Comparison of ENCODE assay signal across 15 cellular contexts in the genomic region with DNA sequence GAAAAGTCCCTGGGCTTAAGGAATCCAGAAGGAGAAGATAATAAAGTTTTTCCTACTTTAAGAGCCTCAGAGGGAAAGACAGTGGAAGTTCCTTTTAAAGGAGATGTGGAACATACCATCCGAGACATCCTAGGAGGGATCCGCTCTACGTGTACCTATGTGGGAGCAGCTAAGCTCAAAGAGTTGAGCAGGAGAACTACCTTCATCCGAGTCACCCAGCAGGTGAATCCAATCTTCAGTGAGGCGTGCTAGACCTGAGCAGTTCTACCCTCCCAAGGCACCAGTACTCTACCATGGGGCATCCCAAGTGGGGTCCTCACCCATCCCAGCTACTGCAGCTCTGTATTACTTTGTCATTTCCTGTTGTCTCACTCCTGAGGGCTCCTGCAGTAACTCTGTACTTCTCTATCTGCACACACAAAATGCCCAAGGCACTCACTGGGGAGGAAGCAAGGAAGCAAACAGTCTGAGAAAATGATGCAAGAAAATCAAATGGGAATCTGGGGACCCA. TPM values are rescaled to one million over a fixed set of nuclear protein-coding genes. Genes with fewer than 3 reads are reported as not detected.
DNase-seq lines count a peak whose midpoint lies in the region; ATAC-seq and TF ChIP-seq lines count a peak whose summit lies in the region.
"Had no signal": no experiment of that assay in that cellular context is flagged by ENCODE, and none has a peak within 500 bp of the region (broad histone marks: within the 10 kb centered on the region; RNA-seq: fewer than 3 reads in every experiment).

No MANE protein-coding gene starts in this region.

- H3K4me3 Mint-ChIP-seq in activated CD4-positive, alpha-beta memory T cell treated with anti-CD3 and anti-CD28 coated beads for 36 hours: no peak overlapping the region
- H3K4me3 Mint-ChIP-seq in immature natural killer cell: no peak overlapping the region
- H3K4me3 Mint-ChIP-seq in stimulated activated naive CD8-positive, alpha-beta T cell treated with anti-CD3 and anti-CD28 coated beads, Interleukin-15, amount 100 ng/mL, for 72 hours: no peak overlapping the region

- no peak for TF ChIP-seq CTCF in mammary epithelial cell (conservative IDR thresholded peaks at IDR 0.05 in 1 of 2, IDR thresholded peaks at IDR 0.05 in 1 of 2; ENCODE audit: extremely low read depth in 1 of 2, insufficient read depth in 1 of 2, low read depth in 1 of 2, low read length in 2 of 2)
- TF ChIP-seq CTCF in breast epithelium (IDR thresholded peaks at IDR 0.05): no peak
- TF ChIP-seq CTCF in dorsolateral prefrontal cortex (IDR thresholded peaks at IDR 0.05 in 54 of 56, conservative IDR thresholded peaks at IDR 0.05 in 2 of 56; ENCODE audit: low read depth in 1 of 56, partially characterized antibody in 56 of 56): no peak

- H2AFZ ChIP-seq in mammary epithelial cell (ENCODE audit: low read depth, low read length): no peak overlapping the region

- peak overlapping the region; percentile 2 for H3K27ac ChIP-seq in mammary epithelial cell (ENCODE audit: insufficient read depth, low read depth, low read length)
- peak overlapping the region in 1 of 2 donors; percentile 16 for H3K27ac ChIP-seq in breast epithelium
- H3K27ac ChIP-seq in dorsolateral prefrontal cortex: no peak overlapping the region

- no peak for ATAC-seq in stimulated activated naive CD8-positive, alpha-beta T cell treated with anti-CD3 and anti-CD28 coated beads, Interleukin-15, amount 100 ng/mL, for 72 hours
- no peak for ATAC-seq in HG02759 (IDR thresholded peaks at IDR 0.05; ENCODE audit: unreplicated experiment)
- ATAC-seq: psoas muscle had no signal

- H3K9me3 ChIP-seq in mammary epithelial cell (replicated peaks; ENCODE audit: insufficient read depth, low read length) (no peaks in the 10 kb centered on the region), breast epithelium (no peaks in the 10 kb centered on the region)
- H3K9me3 ChIP-seq: psoas muscle had no signal

- H3K36me3 Mint-ChIP-seq in activated CD4-positive, alpha-beta memory T cell treated with anti-CD3 and anti-CD28 coated beads for 36 hours: peaks cover 58% of the 10 kb centered on the region
- peaks cover 0 to 40% (median 26%) of the 10 kb centered on the region in 3 donors for H3K36me3 Mint-ChIP-seq in immature natural killer cell

- dilution Hi-C loops in mammary epithelial cell (cut with HindIII; ENCODE audit: low sequenced_read_pairs): no loop called here

- H3K4me2 ChIP-seq in mammary epithelial cell (ENCODE audit: insufficient read depth, low read depth, low read length): peak overlapping the region; percentile 23

- in situ Hi-C loops in mammary epithelial cell (cut with MboI; ENCODE audit: low sequenced_read_pairs in 2 of 2): no loop called here

- peaks cover 22% of the 10 kb centered on the region for H3K36me3 ChIP-seq in mammary epithelial cell (ENCODE audit: insufficient read depth, low read length)
- H3K36me3 ChIP-seq in breast epithelium: no peaks in the 10 kb centered on the region

- intact Hi-C loops in mammary epithelial cell (cut with micrococcal nuclease): loop anchor here (1.0 kb wide), 1 partner anchor 14 kb away; no protein-coding TSS in a partner anchor
- intact Hi-C loops in breast epithelium (cut with DNase I; ENCODE audit: low total_unique reads): no loop called here
- intact Hi-C loops in activated CD4-positive, alpha-beta memory T cell treated with anti-CD3 and anti-CD28 coated beads for 36 hours (cut with micrococcal nuclease): no loop called here
- intact Hi-C loops in dorsolateral prefrontal cortex (cut with DNase I): loop anchor here in 1 of 2 donors (5.0 kb wide), 1 partner anchor 34 kb away; a partner anchor contains a TSS

- peaks cover 56% of the 10 kb centered on the region for H3K79me2 ChIP-seq in mammary epithelial cell (ENCODE audit: insufficient read depth, low read length)

- H3K27me3 ChIP-seq in mammary epithelial cell (ENCODE audit: insufficient read depth, low read length): no peaks in the 10 kb centered on the region
- no peaks in the 10 kb centered on the region for H3K27me3 ChIP-seq in breast epithelium
- no peaks in the 10 kb centered on the region for H3K27me3 ChIP-seq in dorsolateral prefrontal cortex

- H3K27me3 Mint-ChIP-seq in activated CD4-positive, alpha-beta memory T cell treated with anti-CD3 and anti-CD28 coated beads for 36 hours: no peaks in the 10 kb centered on the region
- H3K27me3 Mint-ChIP-seq in immature natural killer cell (ENCODE audit: low read depth in 3 of 3): peaks cover 6 to 26% (median 12%) of the 10 kb centered on the region in 3 donors
- H3K27me3 Mint-ChIP-seq in stimulated activated naive CD8-positive, alpha-beta T cell treated with anti-CD3 and anti-CD28 coated beads, Interleukin-15, amount 100 ng/mL, for 72 hours: no peaks in the 10 kb centered on the region

- CTCF ChIA-PET in mammary epithelial cell (lab: Charles Lee; ENCODE audit: low non-redundant PET): no interaction called here
- CTCF ChIA-PET in activated CD4-positive, alpha-beta memory T cell treated with anti-CD3 and anti-CD28 coated beads for 36 hours (lab: Charles Lee): interaction anchor here (1.1 to 8.0 kb wide), 5 partner anchors 23 to 193 kb away, joined by 3 to 37 read pairs (median 5); a partner anchor contains a TSS

- no TSS peak for BruUV-seq in mammary epithelial cell (replicated peaks; lab: Mats Ljungman, UMichigan)

- peaks cover 72% of the 10 kb centered on the region for H3K4me1 Mint-ChIP-seq in activated CD4-positive, alpha-beta memory T cell treated with anti-CD3 and anti-CD28 coated beads for 36 hours (ENCODE audit: low read depth)
- H3K4me1 Mint-ChIP-seq in immature natural killer cell: peaks cover 69 to 93% of the 10 kb centered on the region in 2 donors
- peaks cover 88% of the 10 kb centered on the region for H3K4me1 Mint-ChIP-seq in stimulated activated naive CD8-positive, alpha-beta T cell treated with anti-CD3 and anti-CD28 coated beads, Interleukin-15, amount 100 ng/mL, for 72 hours

- no peaks in the 10 kb centered on the region for H3K9me3 Mint-ChIP-seq in activated CD4-positive, alpha-beta memory T cell treated with anti-CD3 and anti-CD28 coated beads for 36 hours
- no peaks in the 10 kb centered on the region for H3K9me3 Mint-ChIP-seq in immature natural killer cell
- H3K9me3 Mint-ChIP-seq in stimulated activated naive CD8-positive, alpha-beta T cell treated with anti-CD3 and anti-CD28 coated beads, Interleukin-15, amount 100 ng/mL, for 72 hours: no peaks in the 10 kb centered on the region

- WGBS in mammary epithelial cell (ENCODE audit: low coverage, missing lambda C conversion rate): 97% methylated on average over 4 of the region's 5 CpGs

- POLR2A ChIA-PET in activated CD4-positive, alpha-beta memory T cell treated with anti-CD3 and anti-CD28 coated beads for 36 hours (lab: Charles Lee): interaction anchor here (0.7 to 1.8 kb wide), 8 partner anchors 23 to 101 kb away, joined by 3 to 5 read pairs (median 3); a partner anchor contains a TSS

- no peak for DNase-seq in mammary epithelial cell
- DNase-seq in breast epithelium (ENCODE audit: low spot score in 2 of 2): no peak
- no peak for DNase-seq in activated CD4-positive, alpha-beta memory T cell treated with anti-CD3 and anti-CD28 coated beads for 36 hours
- no peak for DNase-seq in immature natural killer cell
- no peak for DNase-seq in stimulated activated naive CD8-positive, alpha-beta T cell treated with anti-CD3 and anti-CD28 coated beads, Interleukin-15, amount 100 ng/mL, for 72 hours
- no peak for DNase-seq in Ammon's horn (ENCODE audit: low spot score)
- no peak for DNase-seq in dorsolateral prefrontal cortex
- DNase-seq: aorta; KBM-7; NCI-H1436 treated with DMSO at 0.1 percent for 48 hours; NCI-H524; psoas muscle; stimulated activated CD4-positive, alpha-beta T cell treated with anti-CD3 and anti-CD28 coated beads, Interleukin-2, amount 100 ng/mL, for 24 hours; T1000 had no signal

- no peaks in the 10 kb centered on the region for H4K20me1 ChIP-seq in mammary epithelial cell (ENCODE audit: insufficient read depth, low read length)

- H3K4me1 ChIP-seq in mammary epithelial cell (ENCODE audit: insufficient read depth, low read length) (peaks cover 43% of the 10 kb centered on the region), breast epithelium (peaks cover 3 to 24% of the 10 kb centered on the region in 2 donors)

- H3K4me3 ChIP-seq in mammary epithelial cell (replicated peaks in 1 of 3; ENCODE audit: insufficient read depth in 1 of 3, low read depth in 2 of 3, low read length in 3 of 3) (no peak overlapping the region), breast epithelium (no peak overlapping the region), dorsolateral prefrontal cortex (no peak overlapping the region)
- H3K4me3 ChIP-seq: psoas muscle had no signal

- no peak overlapping the region for H3K9ac ChIP-seq in mammary epithelial cell (ENCODE audit: insufficient read depth, low read length)

- peak overlapping the region; percentile 81 for H3K27ac Mint-ChIP-seq in activated CD4-positive, alpha-beta memory T cell treated with anti-CD3 and anti-CD28 coated beads for 36 hours
- H3K27ac Mint-ChIP-seq in immature natural killer cell: peak overlapping the region; percentile 56 to 97 (median 77)
- peak overlapping the region; percentile 37 to 64 for H3K27ac Mint-ChIP-seq in stimulated activated naive CD8-positive, alpha-beta T cell treated with anti-CD3 and anti-CD28 coated beads, Interleukin-15, amount 100 ng/mL, for 72 hours

- TF ChIP-seq POLR2A in breast epithelium (IDR thresholded peaks at IDR 0.05): no peak

RNA-seq across cellular contexts. Expression of a gene that starts 3.8 kb away (rescaled TPM):
- total RNA-seq in mammary epithelial cell (100 to 1,000 TPM in 1 of 2 donors, 10 to 100 TPM in 1; 48.5 to 111 TPM), breast epithelium (10 to 100 TPM; 53.1 to 71.9 (median 55.5) TPM), dorsolateral prefrontal cortex (10 to 100 TPM; 31.9 to 73.8 (median 52.4) TPM)
- polyA plus RNA-seq in mammary epithelial cell (39.4 TPM), immature natural killer cell (100 to 1,000 TPM; 248 to 289 (median 249) TPM)
- 85.4 TPM for polyA minus RNA-seq in mammary epithelial cell
- 100 to 1,000 TPM in 1 of 2 experiments, 10 to 100 TPM in 1; 94.9 to 101 TPM for total RNA-seq in activated CD4-positive, alpha-beta memory T cell treated with anti-CD3 and anti-CD28 coated beads for 36 hours

RNA-seq across cellular contexts. Expression of a gene that starts 5.9 kb away (rescaled TPM):
- total RNA-seq in mammary epithelial cell: 10 to 100 TPM; 55.7 to 81.9 TPM
- 76.9 TPM for polyA plus RNA-seq in mammary epithelial cell
- 52.9 TPM for polyA minus RNA-seq in mammary epithelial cell
- 10 to 100 TPM; 59.3 to 74.6 (median 66.1) TPM for total RNA-seq in breast epithelium
- 10 to 100 TPM; 56.9 to 64.6 TPM for total RNA-seq in activated CD4-positive, alpha-beta memory T cell treated with anti-CD3 and anti-CD28 coated beads for 36 hours
- 100 to 1,000 TPM in 1 of 3 donors, 10 to 100 TPM in 2; 89.3 to 134 (median 96.0) TPM for polyA plus RNA-seq in immature natural killer cell
- total RNA-seq in dorsolateral prefrontal cortex: 10 to 100 TPM; 52.1 to 93.5 (median 74.3) TPM

RNA-seq across cellular contexts. Expression of a gene that starts 6.4 kb away (rescaled TPM):
- total RNA-seq in mammary epithelial cell: 100 to 1,000 TPM in 1 of 2 donors, 10 to 100 TPM in 1; 66.2 to 274 TPM
- 284 TPM for polyA plus RNA-seq in mammary epithelial cell
- 181 TPM for polyA minus RNA-seq in mammary epithelial cell
- total RNA-seq in breast epithelium: 100 to 1,000 TPM; 118 to 165 (median 150) TPM
- total RNA-seq in activated CD4-positive, alpha-beta memory T cell treated with anti-CD3 and anti-CD28 coated beads for 36 hours: 100 to 1,000 TPM; 202 to 213 TPM
- polyA plus RNA-seq in immature natural killer cell: 100 to 1,000 TPM; 347 to 503 (median 373) TPM
- 100 to 1,000 TPM; 101 to 287 (median 196) TPM for total RNA-seq in dorsolateral prefrontal cortex

RNA-seq across cellular contexts. Expression of a gene that starts 22.7 kb away (rescaled TPM):
- total RNA-seq in mammary epithelial cell: 10 to 100 TPM in 1 of 2 donors, 1 to 10 TPM in 1; 6.5 to 12.0 TPM
- 7.7 TPM for polyA plus RNA-seq in mammary epithelial cell
- 15.8 TPM for polyA minus RNA-seq in mammary epithelial cell
- 10 to 100 TPM; 13.1 to 20.8 (median 17.1) TPM for total RNA-seq in breast epithelium
- total RNA-seq in activated CD4-positive, alpha-beta memory T cell treated with anti-CD3 and anti-CD28 coated beads for 36 hours: 10 to 100 TPM; 14.2 to 15.8 TPM
- 10 to 100 TPM; 29.2 to 45.5 (median 29.5) TPM for polyA plus RNA-seq in immature natural killer cell
- 10 to 100 TPM; 11.6 to 33.6 (median 23.0) TPM for total RNA-seq in dorsolateral prefrontal cortex

RNA-seq across cellular contexts. Expression of a gene that starts 24.4 kb away (rescaled TPM):
- total RNA-seq in mammary epithelial cell (10 to 100 TPM in 1 of 2 donors, 1 to 10 TPM in 1; 7.5 to 21.9 TPM), breast epithelium (10 to 100 TPM in 1 of 3 donors, 1 to 10 TPM in 1, under 1 TPM in 1; 0.32 to 18.7 (median 1.6) TPM), dorsolateral prefrontal cortex (10 to 100 TPM in 8 of 120 experiments, 1 to 10 TPM in 112; 1.4 to 15.9 (median 6.2) TPM)
- polyA plus RNA-seq in mammary epithelial cell (8.7 TPM), immature natural killer cell (under 1 TPM in 1 of 3 donors, not detected in 2; 0.41 TPM)
- polyA minus RNA-seq in mammary epithelial cell: 9.0 TPM
- 1 to 10 TPM; 3.7 to 4.5 TPM for total RNA-seq in activated CD4-positive, alpha-beta memory T cell treated with anti-CD3 and anti-CD28 coated beads for 36 hours
